20 cellular contexts compared by ENCODE assay signal in the genomic region with DNA sequence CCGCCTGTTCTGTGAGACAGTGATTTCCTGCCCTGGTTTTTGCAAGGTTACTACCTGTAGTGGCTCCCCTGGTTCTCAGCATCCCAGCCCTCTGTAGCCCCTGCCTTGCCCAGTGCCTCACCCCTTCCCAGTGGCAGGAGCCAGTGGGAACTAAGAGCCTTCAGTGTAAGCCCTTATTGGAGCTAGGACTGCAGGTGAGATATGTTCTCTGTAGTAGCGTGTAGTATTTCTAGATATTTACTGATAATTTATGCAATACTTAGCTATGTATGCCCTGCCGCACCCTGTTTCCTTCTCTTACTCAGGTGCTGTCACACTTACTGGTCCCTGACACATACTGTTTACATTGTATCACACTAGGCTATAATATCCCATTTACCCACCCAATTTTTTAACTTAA. TPM values are rescaled to one million over a fixed set of nuclear protein-coding genes. Genes with fewer than 3 reads are reported as not detected.
DNase-seq lines count a peak whose midpoint lies in the region; ATAC-seq and TF ChIP-seq lines count a peak whose summit lies in the region.
"Had no signal": no experiment of that assay in that cellular context is flagged by ENCODE, and none has a peak within 500 bp of the region (broad histone marks: within the 10 kb centered on the region; RNA-seq: fewer than 3 reads in every experiment).

No MANE protein-coding gene starts in this region.

- POLR2A ChIA-PET in RWPE1 (lab: Yijun Ruan, JAX; ENCODE audit: low non-redundant PET), result no interaction called here

- H3K36me3 ChIP-seq in esophagus squamous epithelium (no peaks in the 10 kb centered on the region), prostate gland (no peaks in the 10 kb centered on the region)

- TF ChIP-seq POLR2A in esophagus squamous epithelium (IDR thresholded peaks at IDR 0.05) (peak in 1 of 4 donors; percentile 33), prostate gland (IDR thresholded peaks at IDR 0.05) (peak; percentile 39)

- WGBS in esophagus squamous epithelium, 2 donors, result 45 to 61% methylated on average over 2 to 3 of the region's 3 CpGs
- 97% methylated on average over 3 of the region's 3 CpGs for WGBS in prostate gland

- H3K4me1 ChIP-seq in esophagus squamous epithelium (peaks cover 20 to 83% (median 26%) of the 10 kb centered on the region in 3 donors), prostate gland (replicated peaks) (no peaks in the 10 kb centered on the region)

- CTCF ChIA-PET in RWPE1 (lab: Yijun Ruan, JAX), result no interaction called here

- H3K9me3 ChIP-seq in esophagus squamous epithelium, result no peaks in the 10 kb centered on the region
- no peaks in the 10 kb centered on the region for H3K9me3 ChIP-seq in prostate gland

- intact Hi-C loops in esophagus squamous epithelium (cut with DNase I) (no loop called here), prostate gland (cut with DNase I) (no loop called here)

- no peaks in the 10 kb centered on the region for H3K27me3 ChIP-seq in esophagus squamous epithelium
- H3K27me3 ChIP-seq in prostate gland (replicated peaks; ENCODE audit: insufficient read depth), result no peaks in the 10 kb centered on the region

- H3K4me3 ChIP-seq in esophagus squamous epithelium, result no peak overlapping the region
- H3K4me3 ChIP-seq in prostate gland, result no peak overlapping the region
- H3K4me3 ChIP-seq: GM23338 had no signal

- TF ChIP-seq CTCF in RWPE1 (conservative IDR thresholded peaks at IDR 0.05; ENCODE audit: low read depth) (no peak), esophagus squamous epithelium (IDR thresholded peaks at IDR 0.05) (no peak), prostate gland (IDR thresholded peaks at IDR 0.05) (no peak)

- ATAC-seq in GM19463 (IDR thresholded peaks at IDR 0.05; ENCODE audit: unreplicated experiment), result no peak
- ATAC-seq: GM23338 had no signal

- DNase-seq in HPDE6-E6E7 (ENCODE audit: extremely low spot score) (peak; percentile 55), RWPE1 (ENCODE audit: low spot score) (peak; percentile 57), esophagus squamous epithelium (lab: John Stamatoyannopoulos, UW) (no peak), prostate gland (ENCODE audit: low spot score) (no peak), NOMO-1 treated with dmso at 0.1 percent for 144 hours (lab: John Stamatoyannopoulos, UW; ENCODE audit: unreplicated experiment) (no peak), EL (no peak), ecto neural progenitor cell (ENCODE audit: low spot score) (no peak)
- DNase-seq: AML-193; CD4-positive, CD25-positive, alpha-beta regulatory T cell; DMS79 treated with DMSO at 0.1 percent for 48 hours; GDM1; KG1; MM.1S; NCI-H187 treated with DMSO at 0.1 percent for 48 hours; NCI-H2171; NCI-H510A; NCI-H82 had no signal

- H3K27ac ChIP-seq in RWPE1 (no peak overlapping the region), esophagus squamous epithelium (peak overlapping the region; percentile 8 to 81 (median 78)), prostate gland (no peak overlapping the region)
- H3K27ac ChIP-seq: HL-60 had no signal

RNA-seq across cellular contexts. Expression of a gene that starts 3.6 kb away (rescaled TPM):
- total RNA-seq in esophagus squamous epithelium (10 to 100 TPM; 19.3 to 80.7 (median 39.1) TPM), prostate gland (1 to 10 TPM; 2.0 to 2.5 TPM)

Comparison
In these comparisons a context has a peak if more than half of its experiments do, and no peak if none do; other contexts are left out.
1. DNase-seq: peak in HPDE6-E6E7 (single experiment) and RWPE1 (single experiment); none in esophagus squamous epithelium (single experiment), prostate gland (single experiment), NOMO-1 treated with dmso at 0.1 percent for 144 hours (single experiment), EL (single experiment) and ecto neural progenitor cell (single experiment).
2. H3K27ac ChIP-seq: peak in esophagus squamous epithelium (4 of 4); none in RWPE1 (single experiment) and prostate gland (0 of 2).
3. RNA of a gene that starts 3.6 kb away (total RNA-seq): 19.3 to 80.7 TPM in esophagus squamous epithelium; 2.0 to 2.5 TPM in prostate gland; every median in the first group is over 4 times any median in the second.